Comparison of ENCODE assay signal across 10 cellular contexts in genomic region chr5:98454904-98455303, GRCh38.
DNase-seq lines count a peak whose midpoint lies in the region; ATAC-seq and TF ChIP-seq lines count a peak whose summit lies in the region.
"Had no signal": no experiment of that assay in that cellular context is flagged by ENCODE, and none has a peak within 500 bp of the region (broad histone marks: within the 10 kb centered on the region; RNA-seq: fewer than 3 reads in every experiment).

No MANE protein-coding gene starts in this region.

- H3K9me3 ChIP-seq in mucosa of stomach (ENCODE audit: control insufficient read depth, low read length) = no peaks in the 10 kb centered on the region

- H3K36me3 ChIP-seq in mucosa of stomach (ENCODE audit: control insufficient read depth, insufficient read depth, low read length) = no peaks in the 10 kb centered on the region

- peak; percentile 55 for TF ChIP-seq CTCF in choroid plexus epithelial cell (conservative IDR thresholded peaks at IDR 0.05; ENCODE audit: low read depth, low read length)
- TF ChIP-seq CTCF in type B pancreatic cell (conservative IDR thresholded peaks at IDR 0.05) = no peak

- H3K4me1 ChIP-seq in mucosa of stomach (ENCODE audit: control insufficient read depth, insufficient read depth, low read length) = no peaks in the 10 kb centered on the region

- no peak overlapping the region for H3K9ac ChIP-seq in mucosa of stomach (ENCODE audit: low read length)

- no peaks in the 10 kb centered on the region for H3K27me3 Mint-ChIP-seq in stimulated activated memory B cell treated with anti-CD40 and anti-IgM and Interleukin-4, amounts not matched to agents 10 μg/mL and 1 μg/mL and 100 μg/mL, for 72 hours
- no peaks in the 10 kb centered on the region for H3K27me3 Mint-ChIP-seq in type B pancreatic cell

- no peak overlapping the region for H3K27ac Mint-ChIP-seq in stimulated activated memory B cell treated with anti-CD40 and anti-IgM and Interleukin-4, amounts not matched to agents 10 μg/mL and 1 μg/mL and 100 μg/mL, for 72 hours
- no peak overlapping the region for H3K27ac Mint-ChIP-seq in type B pancreatic cell

- H3K4me3 ChIP-seq in choroid plexus epithelial cell (ENCODE audit: low read depth, low read length) (no peak overlapping the region), mucosa of stomach (ENCODE audit: low read length) (peak overlapping the region; percentile 16)

- peaks cover 2% of the 10 kb centered on the region for H3K9me3 Mint-ChIP-seq in stimulated activated memory B cell treated with anti-CD40 and anti-IgM and Interleukin-4, amounts not matched to agents 10 μg/mL and 1 μg/mL and 100 μg/mL, for 72 hours
- no peaks in the 10 kb centered on the region for H3K9me3 Mint-ChIP-seq in type B pancreatic cell

- DNase-seq in Caki2 (ENCODE audit: low read depth) = peak; percentile 35
- peak; percentile 83 for DNase-seq in NCI-H446 treated with DMSO at 0.1 percent for 48 hours (lab: John Stamatoyannopoulos, UW)
- DNase-seq in choroid plexus epithelial cell (ENCODE audit: low read depth) = peak; percentile 97
- no peak for DNase-seq in NCI-H510A treated with DMSO at 0.1 percent for 48 hours (lab: John Stamatoyannopoulos, UW)
- DNase-seq in type B pancreatic cell (ENCODE audit: extremely low spot score, unreplicated experiment) = no peak
- DNase-seq: SHP77 treated with DMSO at 0.1 percent for 48 hours had no signal

- no peak overlapping the region for H3K4me3 Mint-ChIP-seq in stimulated activated memory B cell treated with anti-CD40 and anti-IgM and Interleukin-4, amounts not matched to agents 10 μg/mL and 1 μg/mL and 100 μg/mL, for 72 hours
- no peak overlapping the region for H3K4me3 Mint-ChIP-seq in type B pancreatic cell
- H3K4me3 Mint-ChIP-seq: neural crest cell had no signal

- H3K36me3 Mint-ChIP-seq in stimulated activated memory B cell treated with anti-CD40 and anti-IgM and Interleukin-4, amounts not matched to agents 10 μg/mL and 1 μg/mL and 100 μg/mL, for 72 hours = no peaks in the 10 kb centered on the region
- no peaks in the 10 kb centered on the region for H3K36me3 Mint-ChIP-seq in type B pancreatic cell

- in situ Hi-C loops in Caki2 (cut with HindIII; ENCODE audit: low pct_unique_long_range_greater_than_20kb, low sequenced_read_pairs) = no loop called here

- no peaks in the 10 kb centered on the region for H3K27me3 ChIP-seq in mucosa of stomach (ENCODE audit: control insufficient read depth, insufficient read depth, low read length)

- ATAC-seq in stimulated activated memory B cell treated with anti-CD40 and anti-IgM and Interleukin-4, amounts not matched to agents 10 μg/mL and 1 μg/mL and 100 μg/mL, for 72 hours = no peak
- no peak for ATAC-seq in HG02678 (IDR thresholded peaks at IDR 0.05; ENCODE audit: unreplicated experiment)

- no peaks in the 10 kb centered on the region for H3K4me1 Mint-ChIP-seq in stimulated activated memory B cell treated with anti-CD40 and anti-IgM and Interleukin-4, amounts not matched to agents 10 μg/mL and 1 μg/mL and 100 μg/mL, for 72 hours
- no peaks in the 10 kb centered on the region for H3K4me1 Mint-ChIP-seq in type B pancreatic cell (ENCODE audit: unreplicated experiment)
- H3K4me1 Mint-ChIP-seq: neural crest cell had no signal

Comparison
In these comparisons a context has a peak if more than half of its experiments do, and no peak if none do; other contexts are left out.
1. DNase-seq: peak in Caki2 (single experiment), NCI-H446 treated with DMSO at 0.1 percent for 48 hours (single experiment) and choroid plexus epithelial cell (single experiment); none in NCI-H510A treated with DMSO at 0.1 percent for 48 hours (single experiment) and type B pancreatic cell (single experiment).